ENCODE assay signal across 16 cellular contexts in the genomic region with DNA sequence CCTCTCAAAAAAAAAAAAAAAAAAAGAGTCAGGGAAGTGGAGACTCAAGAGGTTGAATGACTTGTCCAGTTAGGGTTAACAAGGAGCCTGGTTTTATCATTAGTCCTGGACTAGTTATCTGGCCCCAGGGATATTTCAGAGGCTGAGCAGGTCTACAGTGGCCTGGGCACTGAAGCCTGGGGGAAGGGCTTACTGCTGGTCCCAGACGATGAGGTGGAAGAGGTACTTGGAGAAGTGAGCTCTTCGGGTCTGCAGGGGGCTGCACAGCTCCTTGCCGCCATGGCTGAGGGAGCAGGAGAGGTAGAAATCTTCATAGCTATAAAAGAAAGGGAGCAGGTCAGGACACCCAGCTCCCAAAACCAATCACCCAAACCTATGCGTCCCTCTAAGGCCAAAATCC. TPM values are rescaled to one million over a fixed set of nuclear protein-coding genes. Genes with fewer than 3 reads are reported as not detected.
A peak's percentile ranks its signal among the peaks of the same experiment; 100 is the strongest.
DNase-seq lines count a peak whose midpoint lies in the region; ATAC-seq and TF ChIP-seq lines count a peak whose summit lies in the region.
"Had no signal": no experiment of that assay in that cellular context is flagged by ENCODE, and none has a peak within 500 bp of the region (broad histone marks: within the 10 kb centered on the region; RNA-seq: fewer than 3 reads in every experiment).

No MANE protein-coding gene starts in this region.

- H3K36me3 ChIP-seq in left ventricle myocardium inferior = peaks cover 60% of the 10 kb centered on the region
- H3K36me3 ChIP-seq: SJCRH30 had no signal

- TF ChIP-seq CTCF in left ventricle myocardium inferior (IDR thresholded peaks at IDR 0.05; ENCODE audit: borderline replicate concordance) = no peak

- DNase-seq in left ventricle myocardium inferior = no peak
- DNase-seq in left cardiac atrium = no peak
- no peak for DNase-seq in memory B cell (ENCODE audit: low spot score in 2 of 2)
- DNase-seq in KBM-7 = no peak
- DNase-seq: activated naive CD4-positive, alpha-beta T cell treated with Interleukin-2 at 50 U/mL for 16 hours; DMS 273 treated with DMSO at 0.1 percent for 48 hours; foreskin fibroblast; lower lobe of right lung; NCI-H1694; nephron progenitor cell; SJCRH30 had no signal

- peaks cover 23% of the 10 kb centered on the region for H3K4me1 Mint-ChIP-seq in activated T-helper 17 cell treated with anti-CD3 and anti-CD28 coated beads, Interleukin-2, amount 50 U/mL, for 72 hours
- peaks cover 44% of the 10 kb centered on the region for H3K4me1 Mint-ChIP-seq in memory B cell

- no peak overlapping the region for H3K4me3 ChIP-seq in left ventricle myocardium inferior
- H3K4me3 ChIP-seq: lower lobe of right lung, SJCRH30, thoracic aorta had no signal

- no peaks in the 10 kb centered on the region for H3K27me3 ChIP-seq in left ventricle myocardium inferior (ENCODE audit: low read depth)
- H3K27me3 ChIP-seq: SJCRH30 had no signal

- no peak overlapping the region for H3K4me3 Mint-ChIP-seq in activated T-helper 17 cell treated with anti-CD3 and anti-CD28 coated beads, Interleukin-2, amount 50 U/mL, for 72 hours
- no peak overlapping the region for H3K4me3 Mint-ChIP-seq in memory B cell
- H3K4me3 Mint-ChIP-seq: nephron progenitor cell had no signal

- H3K9me3 ChIP-seq in left ventricle myocardium inferior (replicated peaks) = no peaks in the 10 kb centered on the region
- H3K9me3 ChIP-seq: lower lobe of right lung, SJCRH30, thoracic aorta had no signal

- ATAC-seq in left cardiac atrium = no peak
- ATAC-seq in activated T-helper 17 cell treated with anti-CD3 and anti-CD28 coated beads, Interleukin-2, amount 50 U/mL, for 72 hours (replicated peaks) = no peak
- ATAC-seq in memory B cell (ENCODE audit: low read depth) = no peak
- no peak for ATAC-seq in activated CD4-positive, CD25-positive, alpha-beta regulatory T cell treated with anti-CD3 and anti-CD28 coated beads, Interleukin-2, amount 50 U/mL, for 24 hours
- ATAC-seq in HG02973 (IDR thresholded peaks at IDR 0.05; ENCODE audit: unreplicated experiment) = no peak
- ATAC-seq: lower lobe of right lung had no signal

- peaks cover 66% of the 10 kb centered on the region for H3K36me3 Mint-ChIP-seq in activated T-helper 17 cell treated with anti-CD3 and anti-CD28 coated beads, Interleukin-2, amount 50 U/mL, for 72 hours (ENCODE audit: low read depth)
- peaks cover 33% of the 10 kb centered on the region for H3K36me3 Mint-ChIP-seq in memory B cell

- intact Hi-C loops in left ventricle myocardium inferior (cut with micrococcal nuclease) (no loop called here), left cardiac atrium (cut with DNase I) (no loop called here)

- in situ Hi-C loops in KBM-7 (cut with MboI; ENCODE audit: low pct_unique_long_range_greater_than_20kb, low sequenced_read_pairs) = no loop called here

- H3K27me3 Mint-ChIP-seq in activated T-helper 17 cell treated with anti-CD3 and anti-CD28 coated beads, Interleukin-2, amount 50 U/mL, for 72 hours = no peaks in the 10 kb centered on the region
- H3K27me3 Mint-ChIP-seq in memory B cell = no peaks in the 10 kb centered on the region

- peak overlapping the region; percentile 36 for H3K27ac Mint-ChIP-seq in activated T-helper 17 cell treated with anti-CD3 and anti-CD28 coated beads, Interleukin-2, amount 50 U/mL, for 72 hours
- H3K27ac Mint-ChIP-seq in memory B cell = peak overlapping the region; percentile 98

- H3K4me1 ChIP-seq in left ventricle myocardium inferior = peaks cover 86% of the 10 kb centered on the region

- H3K27ac ChIP-seq in left ventricle myocardium inferior (replicated peaks) (peak overlapping the region; percentile 92), temporal lobe (ENCODE audit: low read depth, low read length) (peak overlapping the region; percentile 92)
- H3K27ac ChIP-seq: SJCRH30, thoracic aorta had no signal

- no peaks in the 10 kb centered on the region for H3K9me3 Mint-ChIP-seq in activated T-helper 17 cell treated with anti-CD3 and anti-CD28 coated beads, Interleukin-2, amount 50 U/mL, for 72 hours
- H3K9me3 Mint-ChIP-seq in memory B cell = no peaks in the 10 kb centered on the region
- H3K9me3 Mint-ChIP-seq: nephron progenitor cell had no signal

RNA-seq across cellular contexts. Expression of gene PIK3C2B, which starts 40.1 kb away (rescaled TPM):
- 18.5 TPM for total RNA-seq in left ventricle myocardium inferior
- total RNA-seq in left cardiac atrium = 10 to 100 TPM; 21.2 to 21.7 TPM
- 10 to 100 TPM; 31.0 to 67.6 TPM for total RNA-seq in activated T-helper 17 cell treated with anti-CD3 and anti-CD28 coated beads, Interleukin-2, amount 50 U/mL, for 72 hours
- 33.2 TPM for total RNA-seq in temporal lobe

RNA-seq across cellular contexts. Expression of gene PPP1R15B, which starts 42.9 kb away (rescaled TPM):
- total RNA-seq in left ventricle myocardium inferior = 20.5 TPM
- 10 to 100 TPM; 22.1 to 37.5 TPM for total RNA-seq in left cardiac atrium
- total RNA-seq in activated T-helper 17 cell treated with anti-CD3 and anti-CD28 coated beads, Interleukin-2, amount 50 U/mL, for 72 hours = 10 to 100 TPM; 63.9 to 71.6 TPM
- total RNA-seq in temporal lobe = 37.9 TPM
